24 cellular contexts compared by ENCODE assay signal in the genomic region with DNA sequence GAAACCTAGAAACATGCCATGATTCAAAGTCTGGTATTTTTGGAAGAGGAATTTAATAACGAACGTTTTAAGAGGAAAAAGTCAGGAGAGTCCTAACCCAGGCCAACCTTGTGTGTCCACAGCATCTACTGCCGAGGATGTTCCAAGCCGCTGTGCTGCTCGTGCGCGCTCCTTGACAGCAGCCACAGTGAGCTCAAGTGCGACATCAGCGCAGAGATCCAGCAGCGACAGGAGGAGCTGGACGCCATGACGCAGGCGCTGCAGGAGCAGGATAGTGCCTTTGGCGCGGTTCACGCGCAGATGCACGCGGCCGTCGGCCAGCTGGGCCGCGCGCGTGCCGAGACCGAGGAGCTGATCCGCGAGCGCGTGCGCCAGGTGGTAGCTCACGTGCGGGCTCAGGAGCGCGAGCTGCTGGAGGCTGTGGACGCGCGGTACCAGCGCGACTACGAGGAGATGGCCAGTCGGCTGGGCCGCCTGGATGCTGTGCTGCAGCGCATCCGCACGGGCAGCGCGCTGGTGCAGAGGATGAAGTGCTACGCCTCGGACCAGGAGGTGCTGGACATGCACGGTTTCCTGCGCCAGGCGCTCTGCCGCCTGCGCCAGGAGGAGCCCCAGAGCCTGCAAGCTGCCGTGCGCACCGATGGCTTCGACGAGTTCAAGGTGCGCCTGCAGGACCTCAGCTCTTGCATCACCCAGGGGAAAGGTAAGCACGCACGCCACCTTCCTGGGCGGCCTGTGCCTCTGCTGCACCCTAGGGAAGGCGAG. TPM values are rescaled to one million over a fixed set of nuclear protein-coding genes. Genes with fewer than 3 reads are reported as not detected.
DNase-seq lines count a peak whose midpoint lies in the region; ATAC-seq and TF ChIP-seq lines count a peak whose summit lies in the region.
"Had no signal": no experiment of that assay in that cellular context is flagged by ENCODE, and none has a peak within 500 bp of the region (broad histone marks: within the 10 kb centered on the region; RNA-seq: fewer than 3 reads in every experiment).

No MANE protein-coding gene starts in this region.

- H3K79me2 ChIP-seq in H9 (ENCODE audit: insufficient read depth, low read length), result no peaks in the 10 kb centered on the region

- CTCF ChIA-PET in activated CD4-positive, alpha-beta memory T cell treated with anti-CD3 and anti-CD28 coated beads, Interleukin-2, amount 10 ng/mL, durations not matched to agents 7 days and 5 days (lab: Charles Lee), result no interaction called here

- no CpG with 5 or more reads among the region's 66 CpGs for WGBS in H9 (ENCODE audit: extremely low coverage, insufficient read length, low lambda C conversion rate)
- 98% methylated on average over 66 of the region's 66 CpGs for WGBS in mesenchymal stem cell
- 94 to 97% (median 96%) methylated on average over 51 to 66 of the region's 66 CpGs for WGBS in stomach, 5 donors

- DNase-seq in D341Med (ENCODE audit: low spot score) (peak; percentile 19), H9 (no peak), mesenchymal stem cell (no peak), stomach (peak; percentile 10)
- no peak for DNase-seq in activated CD4-positive, alpha-beta memory T cell treated with anti-CD3 and anti-CD28 coated beads, Interleukin-2, amount 10 ng/mL, durations not matched to agents 7 days and 5 days
- DNase-seq: C1 segment of cervical spinal cord; CD8-positive, alpha-beta T cell; DMS79 treated with DMSO at 0.1 percent for 48 hours; GF-D8; IMR-90; MM.1S; NCI-H1048; NCI-H1417; NCI-H187; NCI-H524 treated with DMSO at 0.1 percent for 48 hours; NCI-H774; PC-3; SK-N-SH; SW 1271 had no signal

- H3K14ac ChIP-seq in H9 (ENCODE audit: insufficient read depth, low read length), result no peak overlapping the region
- H3K14ac ChIP-seq in mesenchymal stem cell (ENCODE audit: low read length in 2 of 2), result no peak overlapping the region

- H2BK120ac ChIP-seq in H9 (ENCODE audit: low read depth, low read length, poor library complexity, severe bottlenecking) (no peak overlapping the region), mesenchymal stem cell (ENCODE audit: low read depth, low read length) (no peak overlapping the region)

- no peak overlapping the region for H3T11ph ChIP-seq in H9 (ENCODE audit: low read length)

- no peaks in the 10 kb centered on the region for H3K27me3 ChIP-seq in H9 (ENCODE audit: insufficient read depth, low read length)
- H3K27me3 ChIP-seq in mesenchymal stem cell (ENCODE audit: control insufficient read depth in 1 of 2, insufficient read depth in 1 of 2, low read length in 2 of 2), result no peaks in the 10 kb centered on the region
- no peaks in the 10 kb centered on the region for H3K27me3 ChIP-seq in stomach

- no peak overlapping the region for H3K56ac ChIP-seq in H9 (ENCODE audit: insufficient read length, low read depth, low read length)

- no peak overlapping the region for H3K4me3 ChIP-seq in mesenchymal stem cell (ENCODE audit: insufficient read depth in 1 of 2, low read depth in 1 of 2, low read length in 2 of 2)
- H3K4me3 ChIP-seq in stomach, result no peak overlapping the region
- H3K4me3 ChIP-seq: HAP-1 had no signal

- H3K27ac Mint-ChIP-seq in H9, result peak overlapping the region in 2 of 3 experiments; percentile 34 to 76; a peak in 3 of 7 replicates
- H3K27ac Mint-ChIP-seq in activated CD4-positive, alpha-beta memory T cell treated with anti-CD3 and anti-CD28 coated beads, Interleukin-2, amount 10 ng/mL, durations not matched to agents 7 days and 5 days, result no peak overlapping the region
- H3K27ac Mint-ChIP-seq: CD8-positive, alpha-beta T cell had no signal

- POLR2A ChIA-PET in activated CD4-positive, alpha-beta memory T cell treated with anti-CD3 and anti-CD28 coated beads, Interleukin-2, amount 10 ng/mL, durations not matched to agents 7 days and 5 days (lab: Charles Lee), result no interaction called here

- H3K79me1 ChIP-seq in H9 (ENCODE audit: insufficient read depth, low read depth, low read length, poor library complexity, severe bottlenecking), result no peaks in the 10 kb centered on the region
- peaks cover 34% of the 10 kb centered on the region for H3K79me1 ChIP-seq in mesenchymal stem cell (replicated peaks; ENCODE audit: low read length, poor library complexity, severe bottlenecking)

- H3K9me3 ChIP-seq in H9 (ENCODE audit: control insufficient read depth, low read depth, low read length) (no peaks in the 10 kb centered on the region), mesenchymal stem cell (ENCODE audit: control insufficient read depth, low read length) (no peaks in the 10 kb centered on the region), stomach (no peaks in the 10 kb centered on the region)
- H3K9me3 ChIP-seq: HAP-1, SK-N-SH had no signal

- peaks cover 52 to 80% of the 10 kb centered on the region in 2 experiments for H3K36me3 ChIP-seq in mesenchymal stem cell (ENCODE audit: control insufficient read depth in 1 of 2, insufficient read depth in 2 of 2, low read depth in 1 of 2, low read length in 2 of 2)
- H3K36me3 ChIP-seq in stomach, result peaks cover 38 to 88% (median 71%) of the 10 kb centered on the region in 4 donors

- H2BK12ac ChIP-seq in H9 (ENCODE audit: insufficient read length, low read depth, low read length) (no peak overlapping the region), mesenchymal stem cell (ENCODE audit: low read length in 2 of 2) (no peak overlapping the region)

- no peak overlapping the region for H3K4me2 ChIP-seq in H9 (ENCODE audit: insufficient read depth, insufficient read length, low read length)
- no peak overlapping the region for H3K4me2 ChIP-seq in mesenchymal stem cell (ENCODE audit: low read length, poor library complexity, severe bottlenecking)
- H3K4me2 ChIP-seq: KMS-11, SK-N-SH had no signal

- TF ChIP-seq CTCF in H9 (conservative IDR thresholded peaks at IDR 0.05) (no peak), stomach (IDR thresholded peaks at IDR 0.05) (no peak)

- H3K4me1 ChIP-seq in H9 (ENCODE audit: insufficient read depth, low read length), result no peaks in the 10 kb centered on the region
- H3K4me1 ChIP-seq in mesenchymal stem cell (ENCODE audit: control insufficient read depth, insufficient read depth, low read depth, low read length), result peaks cover 17% of the 10 kb centered on the region
- H3K4me1 ChIP-seq in stomach, result peaks cover 0 to 41% (median 21%) of the 10 kb centered on the region in 4 donors
- H3K4me1 ChIP-seq: HAP-1 had no signal

- no peak overlapping the region for H4K8ac ChIP-seq in H9 (replicated peaks; ENCODE audit: insufficient read length, low read depth, low read length)
- peak overlapping the region; percentile 7 for H4K8ac ChIP-seq in mesenchymal stem cell (ENCODE audit: low read length)

- H4K91ac ChIP-seq in H9 (ENCODE audit: insufficient read length, low read depth, low read length) (no peak overlapping the region), mesenchymal stem cell (ENCODE audit: low read length) (peak overlapping the region; percentile 79)

- no peak for TF ChIP-seq POLR2A in stomach (IDR thresholded peaks at IDR 0.05)

- H3K18ac ChIP-seq in H9 (ENCODE audit: insufficient read length, low read depth, low read length) (no peak overlapping the region), mesenchymal stem cell (ENCODE audit: low read depth in 1 of 2, low read length in 2 of 2) (no peak overlapping the region)

- H2BK15ac ChIP-seq in H9 (ENCODE audit: low read depth, low read length) (no peak overlapping the region), mesenchymal stem cell (ENCODE audit: low read depth, poor library complexity, severe bottlenecking) (no peak overlapping the region)

- H3K27ac ChIP-seq in H9 (ENCODE audit: insufficient read length, low read depth, low read length), result no peak overlapping the region
- no peak overlapping the region for H3K27ac ChIP-seq in mesenchymal stem cell (ENCODE audit: low read length, poor library complexity, severe bottlenecking)
- no peak overlapping the region for H3K27ac ChIP-seq in stomach
- H3K27ac ChIP-seq: KMS-11 had no signal

- H3K9ac ChIP-seq in H9 (ENCODE audit: extremely low read depth, insufficient read length, low read length) (no peak overlapping the region), mesenchymal stem cell (ENCODE audit: low read length) (no peak overlapping the region)
- H3K9ac ChIP-seq: KMS-11, SK-N-SH had no signal

- H4K5ac ChIP-seq in H9 (ENCODE audit: insufficient read length, low read depth, low read length), result no peak overlapping the region

- H3K23me2 ChIP-seq in H9 (ENCODE audit: insufficient read length, low read depth, low read length, poor library complexity, severe bottlenecking), result no peaks in the 10 kb centered on the region

- H3K4me1 Mint-ChIP-seq in H9, result no peaks in the 10 kb centered on the region
- H3K4me1 Mint-ChIP-seq in activated CD4-positive, alpha-beta memory T cell treated with anti-CD3 and anti-CD28 coated beads, Interleukin-2, amount 10 ng/mL, durations not matched to agents 7 days and 5 days, result peaks cover 11% of the 10 kb centered on the region

- no peak overlapping the region for H3K4me3 Mint-ChIP-seq in H9
- H3K4me3 Mint-ChIP-seq in activated CD4-positive, alpha-beta memory T cell treated with anti-CD3 and anti-CD28 coated beads, Interleukin-2, amount 10 ng/mL, durations not matched to agents 7 days and 5 days, result no peak overlapping the region
- H3K4me3 Mint-ChIP-seq: CD8-positive, alpha-beta T cell had no signal

- no peak overlapping the region for H2BK5ac ChIP-seq in H9 (ENCODE audit: insufficient read length, low read length)
- H2BK5ac ChIP-seq in mesenchymal stem cell (ENCODE audit: low read depth, low read length, poor library complexity, severe bottlenecking), result no peak overlapping the region

- H3K27me3 Mint-ChIP-seq in H9 (ENCODE audit: low read depth), result no peaks in the 10 kb centered on the region
- H3K27me3 Mint-ChIP-seq in activated CD4-positive, alpha-beta memory T cell treated with anti-CD3 and anti-CD28 coated beads, Interleukin-2, amount 10 ng/mL, durations not matched to agents 7 days and 5 days, result no peaks in the 10 kb centered on the region

- TF ChIP-seq EP300 in stomach (IDR thresholded peaks at IDR 0.05), result no peak

- no peak overlapping the region for H2AFZ ChIP-seq in H9 (ENCODE audit: low read length)
- H2AFZ ChIP-seq in mesenchymal stem cell (ENCODE audit: low read depth, low read length), result no peak overlapping the region

- intact Hi-C loops in stomach (cut with DNase I; ENCODE audit: low total_unique reads), result no loop called here

- H3K23ac ChIP-seq in H9 (ENCODE audit: insufficient read length, low read depth, low read length) (no peak overlapping the region), mesenchymal stem cell (ENCODE audit: low read length in 2 of 2) (no peak overlapping the region)

- H2AK5ac ChIP-seq in H9 (ENCODE audit: insufficient read length, low read length) (no peak overlapping the region), mesenchymal stem cell (ENCODE audit: low read length, severe bottlenecking) (no peak overlapping the region)

- H3K4ac ChIP-seq in H9 (ENCODE audit: low read depth, low read length), result no peak overlapping the region
- no peak overlapping the region for H3K4ac ChIP-seq in mesenchymal stem cell (ENCODE audit: low read depth in 1 of 2, low read length in 2 of 2)

- H3K36me3 Mint-ChIP-seq in H9 (ENCODE audit: insufficient read depth in 1 of 3, low read depth in 3 of 3), result peaks cover 16 to 23% (median 22%) of the 10 kb centered on the region in 3 experiments; a peak in 6 of 7 replicates
- H3K36me3 Mint-ChIP-seq in activated CD4-positive, alpha-beta memory T cell treated with anti-CD3 and anti-CD28 coated beads, Interleukin-2, amount 10 ng/mL, durations not matched to agents 7 days and 5 days (ENCODE audit: low read depth), result peaks cover 55% of the 10 kb centered on the region

- no peaks in the 10 kb centered on the region for H4K20me1 ChIP-seq in H9 (ENCODE audit: control insufficient read depth, insufficient read depth, insufficient read length)

- ATAC-seq in HG02884 (IDR thresholded peaks at IDR 0.05; ENCODE audit: unreplicated experiment) (no peak), GM21576 (IDR thresholded peaks at IDR 0.05; ENCODE audit: unreplicated experiment) (no peak)
- ATAC-seq: CD8-positive, alpha-beta T cell; PC-3 had no signal

- no peaks in the 10 kb centered on the region for H3K9me3 Mint-ChIP-seq in H9
- no peaks in the 10 kb centered on the region for H3K9me3 Mint-ChIP-seq in activated CD4-positive, alpha-beta memory T cell treated with anti-CD3 and anti-CD28 coated beads, Interleukin-2, amount 10 ng/mL, durations not matched to agents 7 days and 5 days
- H3K9me3 Mint-ChIP-seq: CD8-positive, alpha-beta T cell had no signal

- no peak overlapping the region for H2BK20ac ChIP-seq in H9 (ENCODE audit: low read depth, low read length, poor library complexity, severe bottlenecking)

RNA-seq across cellular contexts. Expression of gene PML, which starts 28.4 kb away (rescaled TPM):
- total RNA-seq in H9 (2021), result 23.6 and 24.6 TPM in 2 replicates
- 49.0 TPM for polyA plus RNA-seq in mesenchymal stem cell (2013, experiment 1 of 2)
- polyA plus RNA-seq in mesenchymal stem cell (2013, experiment 2 of 2), result 51.3 TPM
- 100 to 1,000 TPM in 2 of 5 donors, 10 to 100 TPM in 3; 27.7 to 170 (median 65.9) TPM for total RNA-seq in stomach
- polyA plus RNA-seq in stomach, result 10 to 100 TPM; 16.0 to 25.8 (median 21.9) TPM
- total RNA-seq in activated CD4-positive, alpha-beta memory T cell treated with anti-CD3 and anti-CD28 coated beads, Interleukin-2, amount 10 ng/mL, durations not matched to agents 7 days and 5 days, result 100 to 1,000 TPM; 133 to 138 TPM

RNA-seq across cellular contexts. Expression of gene STOML1, which starts 30.8 kb away (rescaled TPM):
- total RNA-seq in H9 (2021), result 2.5 and 2.9 TPM in 2 replicates
- 7.8 TPM for polyA plus RNA-seq in mesenchymal stem cell (2013, experiment 1 of 2)
- 8.5 TPM for polyA plus RNA-seq in mesenchymal stem cell (2013, experiment 2 of 2)
- total RNA-seq in stomach, result 10 to 100 TPM in 2 of 5 donors, 1 to 10 TPM in 3; 5.3 to 26.4 (median 9.8) TPM
- 10 to 100 TPM in 1 of 3 donors, 1 to 10 TPM in 2; 8.0 to 13.3 (median 9.6) TPM for polyA plus RNA-seq in stomach
- total RNA-seq in activated CD4-positive, alpha-beta memory T cell treated with anti-CD3 and anti-CD28 coated beads, Interleukin-2, amount 10 ng/mL, durations not matched to agents 7 days and 5 days, result 1 to 10 TPM; 7.1 to 8.5 TPM

RNA-seq across cellular contexts. Expression of gene GOLGA6A, which starts 59.5 kb away (rescaled TPM):
- total RNA-seq in H9 (2021), result 0.72 and 0.90 TPM in 2 replicates
- polyA plus RNA-seq in mesenchymal stem cell (2013, experiment 1 of 2), result not detected
- polyA plus RNA-seq in mesenchymal stem cell (2013, experiment 2 of 2), result 0.03 TPM
- total RNA-seq in stomach, result 1 to 10 TPM in 1 of 5 donors, not detected in 4; 1.1 TPM
- not detected for polyA plus RNA-seq in stomach
- total RNA-seq in activated CD4-positive, alpha-beta memory T cell treated with anti-CD3 and anti-CD28 coated beads, Interleukin-2, amount 10 ng/mL, durations not matched to agents 7 days and 5 days, result not detected
- total RNA-seq: A673; CD8-positive, alpha-beta T cell; IMR-90; PC-3 had no signal
- polyA plus RNA-seq: IMR-90, SK-N-SH had no signal

Comparison
In these comparisons a context has a peak if more than half of its experiments do, and no peak if none do; other contexts are left out.
1. DNase-seq: peak in D341Med (single experiment) and stomach (single experiment); none in H9 (single experiment), mesenchymal stem cell (single experiment) and activated CD4-positive, alpha-beta memory T cell treated with anti-CD3 and anti-CD28 coated beads, Interleukin-2, amount 10 ng/mL, durations not matched to agents 7 days and 5 days (single experiment).